8 cellular contexts compared by ENCODE assay signal in genomic region chr1:230066466-230067404, GRCh38. TPM values are rescaled to one million over a fixed set of nuclear protein-coding genes. Genes with fewer than 3 reads are reported as not detected.
DNase-seq lines count a peak whose midpoint lies in the region; ATAC-seq and TF ChIP-seq lines count a peak whose summit lies in the region.

GALNT2 (plus strand) TSS chr1:230067238; CDS start chr1:230067281, 43 bp downstream.

- H3K79me2 ChIP-seq in GM23338 (replicated peaks; ENCODE audit: insufficient read depth): peaks cover 38% of the 10 kb centered on the region

- intact Hi-C loops in activated T-helper 1 cell treated with anti-CD3 and anti-CD28 coated beads, Interleukin-12 subunit alpha, Interleukin-12 subunit beta, Interleukin-2, Interleukin-4 antibody, amounts not matched to agents 30 ng/mL and 10 ng/mL and 1 ng/mL, durations not matched to agents 14 hours and 24 hours and 36 hours (cut with micrococcal nuclease): loop anchor here (1.0 to 10.0 kb wide), 8 partner anchors 61 to 1178 kb away; partner anchors contain the start of genes COG2, GNPAT, TAF5L and URB2

- no peak for TF ChIP-seq CTCF in GM23338 (conservative IDR thresholded peaks at IDR 0.05; ENCODE audit: low read depth in 2 of 2)

- peaks cover 14% of the 10 kb centered on the region; the same call in 2 of the 3 replicates for H3K9me3 Mint-ChIP-seq in GM23338
- peaks cover 14% of the 10 kb centered on the region for H3K9me3 Mint-ChIP-seq in activated T-helper 1 cell treated with anti-CD3 and anti-CD28 coated beads, Interleukin-12 subunit alpha, Interleukin-12 subunit beta, Interleukin-2, Interleukin-4 antibody, amounts not matched to agents 30 ng/mL and 10 ng/mL and 1 ng/mL, durations not matched to agents 14 hours and 24 hours and 36 hours
- H3K9me3 Mint-ChIP-seq in naive B cell: peaks cover 0 to 5% (median 0%) of the 10 kb centered on the region in 7 donors
- H3K9me3 Mint-ChIP-seq in stimulated activated effector memory CD8-positive, alpha-beta T cell treated with anti-CD3 and anti-CD28 coated beads, Interleukin-12 subunit alpha, Interleukin-12 subunit beta, amount 100 ng/mL, for 72 hours: no peaks in the 10 kb centered on the region

- peak within 1 kb of the TSS; percentile 98 for H3K4me2 ChIP-seq in GM23338

- H2AFZ ChIP-seq in GM23338: peak within 1 kb of the TSS; percentile 87

- H3K36me3 ChIP-seq in GM23338 (ENCODE audit: insufficient read depth): no peaks in the 10 kb centered on the region

- DNase-seq in Daoy (ENCODE audit: low read depth): peak; percentile 96
- peak; percentile 92 for DNase-seq in GM23338 (ENCODE audit: low spot score)
- peak; percentile 80 for DNase-seq in LHCN-M2 (ENCODE audit: low read depth)
- DNase-seq in RPMI8226: peak; percentile 96
- DNase-seq in activated T-helper 1 cell treated with anti-CD3 and anti-CD28 coated beads, Interleukin-12 subunit alpha, Interleukin-12 subunit beta, Interleukin-2, Interleukin-4 antibody, amounts not matched to agents 30 ng/mL and 10 ng/mL and 1 ng/mL, durations not matched to agents 14 hours and 24 hours and 36 hours (ENCODE audit: low spot score): peak; percentile 88
- DNase-seq in fibroblast of gingiva (ENCODE audit: low read depth): peak; percentile 84
- DNase-seq in naive B cell: peak; percentile 91
- peak; percentile 81 to 90 for DNase-seq in stimulated activated effector memory CD8-positive, alpha-beta T cell treated with anti-CD3 and anti-CD28 coated beads, Interleukin-12 subunit alpha, Interleukin-12 subunit beta, amount 100 ng/mL, for 72 hours (ENCODE audit: low spot score in 2 of 2)

- H3K27me3 Mint-ChIP-seq in GM23338 (ENCODE audit: insufficient read depth, low read depth, poor library complexity): peaks cover 13% of the 10 kb centered on the region
- H3K27me3 Mint-ChIP-seq in activated T-helper 1 cell treated with anti-CD3 and anti-CD28 coated beads, Interleukin-12 subunit alpha, Interleukin-12 subunit beta, Interleukin-2, Interleukin-4 antibody, amounts not matched to agents 30 ng/mL and 10 ng/mL and 1 ng/mL, durations not matched to agents 14 hours and 24 hours and 36 hours (ENCODE audit: insufficient read depth): peaks cover 3% of the 10 kb centered on the region
- no peaks in the 10 kb centered on the region for H3K27me3 Mint-ChIP-seq in naive B cell

- peak within 1 kb of the TSS; percentile 97 for H3K4me3 ChIP-seq in GM23338

- peaks cover 17% of the 10 kb centered on the region for H3K4me1 ChIP-seq in GM23338 (ENCODE audit: insufficient read depth)

- H3K36me3 Mint-ChIP-seq in GM23338 (ENCODE audit: low read depth) (peaks cover 9% of the 10 kb centered on the region; the same call in 2 of the 3 replicates), naive B cell (no peaks in the 10 kb centered on the region)
- peaks cover 14% of the 10 kb centered on the region for H3K36me3 Mint-ChIP-seq in activated T-helper 1 cell treated with anti-CD3 and anti-CD28 coated beads, Interleukin-12 subunit alpha, Interleukin-12 subunit beta, Interleukin-2, Interleukin-4 antibody, amounts not matched to agents 30 ng/mL and 10 ng/mL and 1 ng/mL, durations not matched to agents 14 hours and 24 hours and 36 hours (ENCODE audit: low read depth)
- H3K36me3 Mint-ChIP-seq in stimulated activated effector memory CD8-positive, alpha-beta T cell treated with anti-CD3 and anti-CD28 coated beads, Interleukin-12 subunit alpha, Interleukin-12 subunit beta, amount 100 ng/mL, for 72 hours: no peaks in the 10 kb centered on the region

- peaks cover 18% of the 10 kb centered on the region for H3K27me3 ChIP-seq in GM23338 (ENCODE audit: insufficient read depth)

- no peaks in the 10 kb centered on the region for H3F3A ChIP-seq in GM23338 (replicated peaks; ENCODE audit: low read depth)

- peak within 1 kb of the TSS; percentile 76; the same call in 1 of the 2 replicates for H3K27ac ChIP-seq in GM23338 (ENCODE audit: low read depth)

- H3K27ac Mint-ChIP-seq in GM23338: 0 out of 2 replicates have a peak within 1 kb of the TSS, but pooled peaks have one; percentile 74
- peak within 1 kb of the TSS; percentile 89 for H3K27ac Mint-ChIP-seq in activated T-helper 1 cell treated with anti-CD3 and anti-CD28 coated beads, Interleukin-12 subunit alpha, Interleukin-12 subunit beta, Interleukin-2, Interleukin-4 antibody, amounts not matched to agents 30 ng/mL and 10 ng/mL and 1 ng/mL, durations not matched to agents 14 hours and 24 hours and 36 hours
- H3K27ac Mint-ChIP-seq in naive B cell: peak within 1 kb of the TSS; percentile 91 to 98 (median 97)
- H3K27ac Mint-ChIP-seq in stimulated activated effector memory CD8-positive, alpha-beta T cell treated with anti-CD3 and anti-CD28 coated beads, Interleukin-12 subunit alpha, Interleukin-12 subunit beta, amount 100 ng/mL, for 72 hours: peak within 1 kb of the TSS; percentile 82

- ATAC-seq in GM23338 (peak; percentile 78), naive B cell (ENCODE audit: low read depth in 2 of 2) (peak; percentile 80 to 84)
- peak; percentile 93 for ATAC-seq in stimulated activated effector memory CD8-positive, alpha-beta T cell treated with anti-CD3 and anti-CD28 coated beads, Interleukin-12 subunit alpha, Interleukin-12 subunit beta, amount 100 ng/mL, for 72 hours

- H3K4me3 Mint-ChIP-seq in GM23338 (peak within 1 kb of the TSS; percentile 87), naive B cell (peak within 1 kb of the TSS; percentile 81 to 98 (median 94))
- peak within 1 kb of the TSS; percentile 93 for H3K4me3 Mint-ChIP-seq in activated T-helper 1 cell treated with anti-CD3 and anti-CD28 coated beads, Interleukin-12 subunit alpha, Interleukin-12 subunit beta, Interleukin-2, Interleukin-4 antibody, amounts not matched to agents 30 ng/mL and 10 ng/mL and 1 ng/mL, durations not matched to agents 14 hours and 24 hours and 36 hours
- H3K4me3 Mint-ChIP-seq in stimulated activated effector memory CD8-positive, alpha-beta T cell treated with anti-CD3 and anti-CD28 coated beads, Interleukin-12 subunit alpha, Interleukin-12 subunit beta, amount 100 ng/mL, for 72 hours: peak within 1 kb of the TSS; percentile 80

- H4K20me1 ChIP-seq in GM23338 (replicated peaks; ENCODE audit: insufficient read depth): peaks cover 21% of the 10 kb centered on the region

- no peaks in the 10 kb centered on the region for H3K9me2 ChIP-seq in GM23338 (ENCODE audit: insufficient read depth)

- H3K4me1 Mint-ChIP-seq in GM23338: peaks cover 38% of the 10 kb centered on the region
- H3K4me1 Mint-ChIP-seq in activated T-helper 1 cell treated with anti-CD3 and anti-CD28 coated beads, Interleukin-12 subunit alpha, Interleukin-12 subunit beta, Interleukin-2, Interleukin-4 antibody, amounts not matched to agents 30 ng/mL and 10 ng/mL and 1 ng/mL, durations not matched to agents 14 hours and 24 hours and 36 hours (ENCODE audit: low read depth): peaks cover 48% of the 10 kb centered on the region
- H3K4me1 Mint-ChIP-seq in naive B cell: peaks cover 29 to 52% (median 41%) of the 10 kb centered on the region in 3 donors
- peaks cover 30% of the 10 kb centered on the region for H3K4me1 Mint-ChIP-seq in stimulated activated effector memory CD8-positive, alpha-beta T cell treated with anti-CD3 and anti-CD28 coated beads, Interleukin-12 subunit alpha, Interleukin-12 subunit beta, amount 100 ng/mL, for 72 hours

TF ChIP-seq in GM23338, 12 proteins besides CTCF, POLR2A, EP300 and RAD21:
- TF ChIP-seq ZNF331 (CRISPR knock-in tag; IDR thresholded peaks at IDR 0.05; ENCODE audit: low read depth) (no peak), POLR2AphosphoS5 (IDR thresholded peaks at IDR 0.05; ENCODE audit: low read depth) (peak; percentile 51)

RNA-seq across cellular contexts. Expression of gene GALNT2, which starts in this region (rescaled TPM):
- 58.4 and 63.1 TPM in 2 replicates for total RNA-seq in Daoy (2014; rRNA removed; shearing (Covaris generic))
- 37.2 and 48.3 TPM in 2 replicates for total RNA-seq in GM23338 (2014; rRNA removed; shearing (Covaris generic))
- polyA plus RNA-seq in GM23338 (2016; fragmentation: Nextera tagmentation; extraction: Ambion mirVana): 17.8 and 19.2 TPM in 2 replicates
- total RNA-seq in LHCN-M2 (2014; rRNA removed): 77.3 and 81.6 TPM in 2 replicates
- polyA plus RNA-seq in LHCN-M2 (2012): 78.4 TPM
- total RNA-seq in activated T-helper 1 cell treated with anti-CD3 and anti-CD28 coated beads, Interleukin-12 subunit alpha, Interleukin-12 subunit beta, Interleukin-2, Interleukin-4 antibody, amounts not matched to agents 30 ng/mL and 10 ng/mL and 1 ng/mL, durations not matched to agents 14 hours and 24 hours and 36 hours: 67.6 and 67.9 TPM in 2 replicates
- polyA plus RNA-seq in naive B cell (ENCODE audit: low read depth in 6 of 6): 10 to 100 TPM; 15.1 to 22.4 (median 17.5) TPM

Comparison
In these comparisons a context has a peak if more than half of its experiments do, and no peak if none do; other contexts are left out.
1. Peak in every context shown above with its lines: DNase-seq, ATAC-seq, H3K4me3 ChIP-seq and H3K27ac ChIP-seq.